19 cellular contexts compared by ENCODE assay signal in the genomic region with DNA sequence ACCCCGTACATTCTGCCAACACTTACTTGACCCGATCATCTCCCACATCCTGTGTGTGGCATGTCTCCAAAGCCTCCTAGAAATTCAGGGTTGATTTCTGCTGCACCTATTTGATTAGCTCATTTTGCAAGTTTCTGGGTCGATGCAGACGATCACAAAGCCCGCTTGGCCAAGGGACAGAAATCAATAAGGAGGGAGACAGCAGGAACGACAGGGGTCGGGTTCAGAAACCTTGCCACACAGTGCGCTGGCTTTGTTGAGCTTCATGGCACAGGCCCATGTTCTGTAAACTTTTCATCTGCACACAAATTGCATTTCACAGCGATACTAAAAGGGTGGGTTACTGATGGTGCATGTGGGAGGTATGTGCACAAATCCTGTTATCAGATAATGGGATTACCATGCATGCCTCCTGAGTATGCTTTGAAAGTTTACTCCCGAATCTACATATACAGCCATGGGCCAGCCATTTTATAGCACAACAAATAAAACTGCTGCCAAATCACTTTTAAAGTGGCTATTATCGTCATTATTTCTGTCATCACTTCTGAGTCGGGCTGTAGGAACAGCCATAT.
A peak's percentile ranks its signal among the peaks of the same experiment; 100 is the strongest.
DNase-seq lines count a peak whose midpoint lies in the region; ATAC-seq, FAIRE-seq and TF ChIP-seq lines count a peak whose summit lies in the region.
"Had no signal": no experiment of that assay in that cellular context is flagged by ENCODE, and none has a peak within 500 bp of the region (broad histone marks: within the 10 kb centered on the region; RNA-seq: fewer than 3 reads in every experiment).

No MANE protein-coding gene starts in this region.

- H2BK15ac ChIP-seq in mesenchymal stem cell (ENCODE audit: low read depth, poor library complexity, severe bottlenecking), result no peak overlapping the region

- H2BK120ac ChIP-seq in mesenchymal stem cell (ENCODE audit: low read depth, low read length), result no peak overlapping the region

- no peaks in the 10 kb centered on the region for H3K36me3 Mint-ChIP-seq in activated CD4-positive, alpha-beta T cell treated with anti-CD3 and anti-CD28 coated beads, Interleukin-2, amount 10 ng/mL, durations not matched to agents 7 days and 5 days (ENCODE audit: low read depth)
- H3K36me3 Mint-ChIP-seq: brain, T-cell had no signal

- POLR2A ChIA-PET in K562 (lab: Yijun Ruan, JAX), result no interaction called here
- POLR2A ChIA-PET in activated CD4-positive, alpha-beta T cell treated with anti-CD3 and anti-CD28 coated beads, Interleukin-2, amount 10 ng/mL, durations not matched to agents 7 days and 5 days (lab: Charles Lee), result no interaction called here

- H3K4ac ChIP-seq in mesenchymal stem cell (ENCODE audit: low read depth in 1 of 2, low read length in 2 of 2), result no peak overlapping the region

- no peaks in the 10 kb centered on the region for H3K79me1 ChIP-seq in mesenchymal stem cell (replicated peaks; ENCODE audit: low read length, poor library complexity, severe bottlenecking)

- no peaks in the 10 kb centered on the region for H3K4me1 Mint-ChIP-seq in activated CD4-positive, alpha-beta T cell treated with anti-CD3 and anti-CD28 coated beads, Interleukin-2, amount 10 ng/mL, durations not matched to agents 7 days and 5 days
- H3K4me1 Mint-ChIP-seq: T-cell had no signal

- H3K14ac ChIP-seq in mesenchymal stem cell (ENCODE audit: low read length in 2 of 2), result no peak overlapping the region

- H3K4me3 ChIP-seq in mammary epithelial cell (replicated peaks in 1 of 3; ENCODE audit: insufficient read depth in 1 of 3, low read depth in 2 of 3, low read length in 3 of 3) (no peak overlapping the region), breast epithelium (no peak overlapping the region), K562 (no peak overlapping the region), retinal pigment epithelial cell (ENCODE audit: low read length) (no peak overlapping the region), mesenchymal stem cell (ENCODE audit: insufficient read depth in 1 of 2, low read depth in 1 of 2, low read length in 2 of 2) (no peak overlapping the region)

- H2BK5ac ChIP-seq in mesenchymal stem cell (ENCODE audit: low read depth, low read length, poor library complexity, severe bottlenecking), result no peak overlapping the region

- no peak overlapping the region for H3K18ac ChIP-seq in mesenchymal stem cell (ENCODE audit: low read depth in 1 of 2, low read length in 2 of 2)

- no peak for TF ChIP-seq CTCF in mammary epithelial cell (conservative IDR thresholded peaks at IDR 0.05 in 1 of 2, IDR thresholded peaks at IDR 0.05 in 1 of 2; ENCODE audit: extremely low read depth in 1 of 2, insufficient read depth in 1 of 2, low read depth in 1 of 2, low read length in 2 of 2)
- no peak for TF ChIP-seq CTCF in breast epithelium (IDR thresholded peaks at IDR 0.05)
- no peak for TF ChIP-seq CTCF in K562 (IDR thresholded peaks at IDR 0.05 in 2 of 3, conservative IDR thresholded peaks at IDR 0.05 in 1 of 3; ENCODE audit: insufficient read depth in 2 of 3, low read depth in 1 of 3, low read length in 3 of 3)
- no peak for TF ChIP-seq CTCF in retinal pigment epithelial cell (conservative IDR thresholded peaks at IDR 0.05; ENCODE audit: low read depth, low read length)

- no peak overlapping the region for H3K27ac Mint-ChIP-seq in activated CD4-positive, alpha-beta T cell treated with anti-CD3 and anti-CD28 coated beads, Interleukin-2, amount 10 ng/mL, durations not matched to agents 7 days and 5 days
- H3K27ac Mint-ChIP-seq: CD4-positive, alpha-beta T cell; T-cell had no signal

- H3K36me3 ChIP-seq in mammary epithelial cell (ENCODE audit: insufficient read depth, low read length) (no peaks in the 10 kb centered on the region), breast epithelium (no peaks in the 10 kb centered on the region), K562 (ENCODE audit: control insufficient read depth, insufficient read depth, low read length) (no peaks in the 10 kb centered on the region), mesenchymal stem cell (ENCODE audit: control insufficient read depth in 1 of 2, insufficient read depth in 2 of 2, low read depth in 1 of 2, low read length in 2 of 2) (no peaks in the 10 kb centered on the region)

- H3K27ac ChIP-seq in mammary epithelial cell (ENCODE audit: insufficient read depth, low read depth, low read length) (no peak overlapping the region), breast epithelium (no peak overlapping the region), K562 (ENCODE audit: extremely low read depth, low read depth, low read length) (no peak overlapping the region), mesenchymal stem cell (ENCODE audit: low read length, poor library complexity, severe bottlenecking) (no peak overlapping the region)
- H3K27ac ChIP-seq: epithelial cell of prostate had no signal

- H4K91ac ChIP-seq in mesenchymal stem cell (ENCODE audit: low read length), result no peak overlapping the region

- H3K79me2 ChIP-seq in mammary epithelial cell (ENCODE audit: insufficient read depth, low read length) (no peaks in the 10 kb centered on the region), K562 (ENCODE audit: control insufficient read depth, insufficient read depth, low read length) (no peaks in the 10 kb centered on the region)

- CTCF ChIA-PET in mammary epithelial cell (lab: Charles Lee; ENCODE audit: low non-redundant PET) (no interaction called here), K562 (lab: Yijun Ruan, JAX; ENCODE audit: low intra/inter-chr PET ratio) (no interaction called here)
- CTCF ChIA-PET in activated CD4-positive, alpha-beta T cell treated with anti-CD3 and anti-CD28 coated beads, Interleukin-2, amount 10 ng/mL, durations not matched to agents 7 days and 5 days (lab: Charles Lee), result interaction anchor here (1.2 to 1.3 kb wide), 2 partner anchors 8 to 11 kb away, joined by 3 read pairs; no protein-coding TSS in a partner anchor

- no peak overlapping the region for H3K4me2 ChIP-seq in mammary epithelial cell (ENCODE audit: insufficient read depth, low read depth, low read length)
- no peak overlapping the region for H3K4me2 ChIP-seq in K562 (ENCODE audit: insufficient read depth, low read length)
- H3K4me2 ChIP-seq in mesenchymal stem cell (ENCODE audit: low read length, poor library complexity, severe bottlenecking), result no peak overlapping the region

- H3K27me3 ChIP-seq in mammary epithelial cell (ENCODE audit: insufficient read depth, low read length) (no peaks in the 10 kb centered on the region), breast epithelium (no peaks in the 10 kb centered on the region), K562 (ENCODE audit: control insufficient read depth in 2 of 2, insufficient read depth in 2 of 2, low read length in 2 of 2) (peaks cover 0 to 4% of the 10 kb centered on the region in 2 experiments; a peak in 1 of 5 replicates), mesenchymal stem cell (ENCODE audit: control insufficient read depth in 1 of 2, insufficient read depth in 1 of 2, low read length in 2 of 2) (no peaks in the 10 kb centered on the region)

- dilution Hi-C loops in mammary epithelial cell (cut with HindIII; ENCODE audit: low sequenced_read_pairs), result loop anchor here (25.0 kb wide), 1 partner anchor 435 kb away; no protein-coding TSS in a partner anchor

- H4K20me1 ChIP-seq in mammary epithelial cell (ENCODE audit: insufficient read depth, low read length) (no peaks in the 10 kb centered on the region), K562 (replicated peaks; ENCODE audit: control insufficient read depth, insufficient read depth, low read length) (no peaks in the 10 kb centered on the region)

- no peaks in the 10 kb centered on the region for H3K9me1 ChIP-seq in K562 (ENCODE audit: control insufficient read depth, insufficient read depth, low read length)

- H3K9me3 ChIP-seq in mammary epithelial cell (replicated peaks; ENCODE audit: insufficient read depth, low read length) (no peaks in the 10 kb centered on the region), breast epithelium (no peaks in the 10 kb centered on the region), K562 (replicated peaks; ENCODE audit: control insufficient read depth, insufficient read depth, low read depth, low read length) (no peaks in the 10 kb centered on the region; the same call in 1 of the 2 replicates), mesenchymal stem cell (ENCODE audit: control insufficient read depth, low read length) (no peaks in the 10 kb centered on the region)

- peak overlapping the region; percentile 50 for H2AFZ ChIP-seq in mammary epithelial cell (ENCODE audit: low read depth, low read length)
- H2AFZ ChIP-seq in K562 (ENCODE audit: low read depth, low read length), result no peak overlapping the region
- no peak overlapping the region for H2AFZ ChIP-seq in mesenchymal stem cell (ENCODE audit: low read depth, low read length)

- 71% methylated on average over 11 of the region's 12 CpGs for WGBS in mammary epithelial cell (ENCODE audit: low coverage, missing lambda C conversion rate)
- 25% methylated on average over 12 of the region's 12 CpGs for WGBS in K562 (ENCODE audit: insufficient coverage, low coverage, missing lambda C conversion rate)
- WGBS in mesenchymal stem cell, result 88% methylated on average over 12 of the region's 12 CpGs

- H2BK12ac ChIP-seq in mesenchymal stem cell (ENCODE audit: low read length in 2 of 2), result no peak overlapping the region

- H3K9me3 Mint-ChIP-seq in activated CD4-positive, alpha-beta T cell treated with anti-CD3 and anti-CD28 coated beads, Interleukin-2, amount 10 ng/mL, durations not matched to agents 7 days and 5 days, result no peaks in the 10 kb centered on the region
- H3K9me3 Mint-ChIP-seq: CD4-positive, alpha-beta T cell; T-cell had no signal

- intact Hi-C loops in mammary epithelial cell (cut with micrococcal nuclease), result no loop called here
- intact Hi-C loops in breast epithelium (cut with DNase I; ENCODE audit: low total_unique reads), result no loop called here
- intact Hi-C loops in K562 (cut with micrococcal nuclease), result no loop called here

- no peak overlapping the region for H3K23ac ChIP-seq in mesenchymal stem cell (ENCODE audit: low read length in 2 of 2)

- no peak overlapping the region for H3K4me3 Mint-ChIP-seq in activated CD4-positive, alpha-beta T cell treated with anti-CD3 and anti-CD28 coated beads, Interleukin-2, amount 10 ng/mL, durations not matched to agents 7 days and 5 days
- H3K4me3 Mint-ChIP-seq: CD4-positive, alpha-beta T cell; T-cell had no signal

- FAIRE-seq in K562 (lab: Jason Lieb, UNC), result no peak
- FAIRE-seq: frontal cortex, HTR-8/SVneo had no signal

- H3K9ac ChIP-seq in mammary epithelial cell (ENCODE audit: insufficient read depth, low read length), result no peak overlapping the region
- H3K9ac ChIP-seq in K562 (ENCODE audit: insufficient read depth in 1 of 2, low read depth in 2 of 2, low read length in 2 of 2), result no peak overlapping the region
- H3K9ac ChIP-seq in mesenchymal stem cell (ENCODE audit: low read length), result no peak overlapping the region

- BruUV-seq in mammary epithelial cell (replicated peaks; lab: Mats Ljungman, UMichigan) (no TSS peak), K562 (replicated peaks; lab: Mats Ljungman, UMichigan) (no TSS peak)

- H4K8ac ChIP-seq in mesenchymal stem cell (ENCODE audit: low read length), result no peak overlapping the region

- TF ChIP-seq RAD21 in K562 (CRISPR knock-in tag; conservative IDR thresholded peaks at IDR 0.05 in 1 of 2, IDR thresholded peaks at IDR 0.05 in 1 of 2), result no peak

- ATAC-seq in K562, result peak; percentile 67
- no peak for ATAC-seq in HG03196 (IDR thresholded peaks at IDR 0.05; ENCODE audit: unreplicated experiment)
- ATAC-seq: left cardiac atrium, T-cell had no signal

- H3K4me1 ChIP-seq in mammary epithelial cell (ENCODE audit: insufficient read depth, low read length) (no peaks in the 10 kb centered on the region), breast epithelium (no peaks in the 10 kb centered on the region), K562 (replicated peaks in 1 of 2; ENCODE audit: control insufficient read depth in 2 of 2, insufficient read depth in 2 of 2, low read length in 2 of 2) (no peaks in the 10 kb centered on the region; a peak in 1 of 5 replicates), mesenchymal stem cell (ENCODE audit: control insufficient read depth, insufficient read depth, low read depth, low read length) (no peaks in the 10 kb centered on the region)

- no peak for TF ChIP-seq EP300 in K562 (IDR thresholded peaks at IDR 0.05; ENCODE audit: low read length)

- TF ChIP-seq POLR2A in breast epithelium (IDR thresholded peaks at IDR 0.05), result no peak
- TF ChIP-seq POLR2A in K562 (conservative IDR thresholded peaks at IDR 0.05), result no peak

- no peak overlapping the region for H2AK5ac ChIP-seq in mesenchymal stem cell (ENCODE audit: low read length, severe bottlenecking)

- in situ Hi-C loops in mammary epithelial cell (cut with MboI; ENCODE audit: low sequenced_read_pairs in 2 of 2) (loop anchor here in 1 of 2 donors (25.0 kb wide), 2 partner anchors 435 to 735 kb away; no protein-coding TSS in a partner anchor), K562 (cut with MboI) (loop anchor here (25.0 kb wide), 1 partner anchor 1885 kb away; no protein-coding TSS in a partner anchor)

- H3K27me3 Mint-ChIP-seq in activated CD4-positive, alpha-beta T cell treated with anti-CD3 and anti-CD28 coated beads, Interleukin-2, amount 10 ng/mL, durations not matched to agents 7 days and 5 days, result peaks cover 18% of the 10 kb centered on the region
- H3K27me3 Mint-ChIP-seq: CD4-positive, alpha-beta T cell had no signal

- DNase-seq in mammary epithelial cell (no peak), breast epithelium (ENCODE audit: low spot score in 2 of 2) (no peak), NCI-H69 (lab: John Stamatoyannopoulos, UW) (peak; percentile 92), K562 (ENCODE audit: extremely low read depth in 1 of 4, low spot score in 3 of 4) (peak in 1 of 4 experiments; percentile 19), retinal pigment epithelial cell (ENCODE audit: low read depth) (peak; percentile 26), mesenchymal stem cell (no peak)
- DNase-seq in activated CD4-positive, alpha-beta T cell treated with anti-CD3 and anti-CD28 coated beads, Interleukin-2, amount 10 ng/mL, durations not matched to agents 7 days and 5 days, result no peak
- DNase-seq: activated CD4-positive, alpha-beta T cell treated with anti-CD3 and anti-CD28 coated beads, Interleukin-2, amount 50 U/mL, for 4 hours; activated naive CD4-positive, alpha-beta T cell treated with anti-CD3 and anti-CD28 coated beads, Interleukin-2, amount 50 U/mL, for 16 hours; activated T-cell treated with anti-CD3 and anti-CD28 coated beads, Interleukin-2, amount 50 U/mL, for 1 hour; CD4-positive, alpha-beta T cell; left cardiac atrium; Right ventricle myocardium superior; T-cell had no signal

Comparison
In these comparisons a context has a peak if more than half of its experiments do, and no peak if none do; other contexts are left out.
1. DNase-seq: peak in NCI-H69 (single experiment) and retinal pigment epithelial cell (single experiment); none in mammary epithelial cell (single experiment), breast epithelium (0 of 2), activated CD4-positive, alpha-beta T cell treated with anti-CD3 and anti-CD28 coated beads, Interleukin-2, amount 10 ng/mL, durations not matched to agents 7 days and 5 days (single experiment) and mesenchymal stem cell (single experiment).